8 cellular contexts compared by ENCODE assay signal in the genomic region with DNA sequence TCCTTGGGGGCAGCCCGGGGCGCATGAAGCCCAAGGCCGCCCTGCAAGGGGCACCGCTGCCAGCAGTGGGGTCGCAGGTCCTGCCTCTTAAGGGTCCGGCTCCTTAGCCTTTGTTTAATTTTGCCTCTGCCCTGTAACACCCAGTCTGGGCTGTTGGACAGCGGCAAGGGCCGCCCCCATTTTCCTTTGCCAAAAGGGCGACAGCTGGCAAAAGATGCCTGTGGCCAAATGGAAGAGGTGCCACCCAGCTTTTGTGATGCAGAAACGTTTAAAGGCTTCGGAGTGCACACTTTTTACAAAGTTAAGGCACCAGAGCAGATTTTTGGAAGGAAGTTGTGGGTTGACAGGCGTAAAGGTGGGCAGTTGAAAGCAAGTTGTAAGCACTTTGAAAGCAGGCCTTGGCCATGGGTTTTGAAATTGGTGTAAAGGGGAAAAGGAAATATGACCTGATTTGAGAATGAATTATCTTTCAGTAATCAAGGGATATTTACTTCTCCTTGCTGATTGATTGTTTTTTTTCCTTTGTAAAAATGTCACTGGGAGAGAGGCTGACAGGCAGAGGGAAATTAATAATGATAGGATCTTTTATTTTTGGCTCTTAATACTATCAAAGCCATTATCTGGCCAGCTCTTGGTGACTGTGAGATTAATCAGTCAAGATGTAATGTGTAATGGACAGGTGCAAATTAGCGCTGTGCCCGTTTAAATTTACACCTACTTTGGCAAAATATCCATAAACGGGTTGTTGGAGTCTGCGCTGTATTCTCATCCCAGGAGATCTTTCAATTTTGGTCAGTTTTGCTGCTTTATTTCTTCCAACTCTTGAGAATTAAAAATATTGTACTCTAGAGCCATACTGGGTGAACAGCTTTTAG. TPM values are rescaled to one million over a fixed set of nuclear protein-coding genes. Genes with fewer than 3 reads are reported as not detected.
DNase-seq lines count a peak whose midpoint lies in the region; ATAC-seq and TF ChIP-seq lines count a peak whose summit lies in the region.

No MANE protein-coding gene starts in this region.

- H3K4me1 Mint-ChIP-seq in CD4-positive, CD25-positive, alpha-beta regulatory T cell: peaks cover 38 to 55% (median 43%) of the 10 kb centered on the region in 4 donors
- H3K4me1 Mint-ChIP-seq in activated naive CD4-positive, alpha-beta T cell treated with anti-CD3 and anti-CD28 coated beads, Interleukin-2, amount 10 ng/mL, durations not matched to agents 7 days and 5 days: peaks cover 46% of the 10 kb centered on the region
- H3K4me1 Mint-ChIP-seq in osteocyte (ENCODE audit: unreplicated experiment): peaks cover 29% of the 10 kb centered on the region

- H3K27ac ChIP-seq in CD4-positive, CD25-positive, alpha-beta regulatory T cell (ENCODE audit: insufficient read depth, low read length, poor library complexity, severe bottlenecking): peak overlapping the region; percentile 76
- H3K27ac ChIP-seq in cardiac muscle cell (peak overlapping the region; percentile 98), uterus (peak overlapping the region; percentile 92 to 96)

- DNase-seq in CD4-positive, CD25-positive, alpha-beta regulatory T cell: peak in 2 of 3 donors; percentile 45 to 70
- peak; percentile 49 for DNase-seq in HT1080 (ENCODE audit: low read depth)
- DNase-seq in OCI-M1 (lab: John Stamatoyannopoulos, UW): peak; percentile 79
- peak; percentile 46 for DNase-seq in activated naive CD4-positive, alpha-beta T cell treated with anti-CD3 and anti-CD28 coated beads, Interleukin-2, amount 10 ng/mL, durations not matched to agents 7 days and 5 days
- DNase-seq in cardiac muscle cell (ENCODE audit: low read depth in 1 of 2, low spot score in 1 of 2): peak; percentile 28 to 65
- DNase-seq in osteocyte (ENCODE audit: extremely low spot score, unreplicated experiment): no peak
- DNase-seq in uterus: peak; percentile 27 to 38

- intact Hi-C loops in uterus (cut with DNase I; ENCODE audit: low total_unique reads): no loop called here

- no peaks in the 10 kb centered on the region for H3K36me3 Mint-ChIP-seq in CD4-positive, CD25-positive, alpha-beta regulatory T cell
- H3K36me3 Mint-ChIP-seq in activated naive CD4-positive, alpha-beta T cell treated with anti-CD3 and anti-CD28 coated beads, Interleukin-2, amount 10 ng/mL, durations not matched to agents 7 days and 5 days: peaks cover 10% of the 10 kb centered on the region
- H3K36me3 Mint-ChIP-seq in osteocyte (ENCODE audit: unreplicated experiment): no peaks in the 10 kb centered on the region

- TF ChIP-seq POLR2A in uterus (IDR thresholded peaks at IDR 0.05): no peak

- H3K4me1 ChIP-seq in CD4-positive, CD25-positive, alpha-beta regulatory T cell (ENCODE audit: control insufficient read depth, insufficient read depth, low read length, poor library complexity, severe bottlenecking): peaks cover 32% of the 10 kb centered on the region
- peaks cover 42% of the 10 kb centered on the region for H3K4me1 ChIP-seq in cardiac muscle cell (ENCODE audit: low read depth)
- no peaks in the 10 kb centered on the region for H3K4me1 ChIP-seq in uterus

- peak overlapping the region; percentile 72 to 94 (median 75) for H3K27ac Mint-ChIP-seq in CD4-positive, CD25-positive, alpha-beta regulatory T cell
- H3K27ac Mint-ChIP-seq in activated naive CD4-positive, alpha-beta T cell treated with anti-CD3 and anti-CD28 coated beads, Interleukin-2, amount 10 ng/mL, durations not matched to agents 7 days and 5 days: peak overlapping the region; percentile 78
- peak overlapping the region; percentile 72 for H3K27ac Mint-ChIP-seq in osteocyte (ENCODE audit: unreplicated experiment)

- peak overlapping the region in 3 of 4 donors; percentile 80 to 93 (median 87) for H3K4me3 Mint-ChIP-seq in CD4-positive, CD25-positive, alpha-beta regulatory T cell
- H3K4me3 Mint-ChIP-seq in activated naive CD4-positive, alpha-beta T cell treated with anti-CD3 and anti-CD28 coated beads, Interleukin-2, amount 10 ng/mL, durations not matched to agents 7 days and 5 days: peak overlapping the region; percentile 80
- H3K4me3 Mint-ChIP-seq in osteocyte (ENCODE audit: unreplicated experiment): peak overlapping the region; percentile 74

- ATAC-seq in CD4-positive, CD25-positive, alpha-beta regulatory T cell (ENCODE audit: low read depth in 2 of 2): peak; percentile 7 to 12
- ATAC-seq in GM19467 (IDR thresholded peaks at IDR 0.05; ENCODE audit: unreplicated experiment): peak; percentile 11

- CTCF ChIA-PET in activated naive CD4-positive, alpha-beta T cell treated with anti-CD3 and anti-CD28 coated beads, Interleukin-2, amount 10 ng/mL, durations not matched to agents 7 days and 5 days (lab: Charles Lee): interaction anchor here (1.1 kb wide), 1 partner anchor 11 kb away, joined by 3 read pairs; no protein-coding TSS in a partner anchor

- no peaks in the 10 kb centered on the region for H3K9me3 ChIP-seq in CD4-positive, CD25-positive, alpha-beta regulatory T cell (ENCODE audit: control insufficient read depth in 2 of 2, low read length in 2 of 2)
- H3K9me3 ChIP-seq in cardiac muscle cell (ENCODE audit: low read depth) (no peaks in the 10 kb centered on the region), uterus (no peaks in the 10 kb centered on the region)

- H3K27me3 Mint-ChIP-seq in CD4-positive, CD25-positive, alpha-beta regulatory T cell: no peaks in the 10 kb centered on the region
- H3K27me3 Mint-ChIP-seq in activated naive CD4-positive, alpha-beta T cell treated with anti-CD3 and anti-CD28 coated beads, Interleukin-2, amount 10 ng/mL, durations not matched to agents 7 days and 5 days: no peaks in the 10 kb centered on the region
- H3K27me3 Mint-ChIP-seq in osteocyte (ENCODE audit: unreplicated experiment): no peaks in the 10 kb centered on the region

- H3K36me3 ChIP-seq in CD4-positive, CD25-positive, alpha-beta regulatory T cell (ENCODE audit: control insufficient read depth, insufficient read depth, low read length): no peaks in the 10 kb centered on the region
- H3K36me3 ChIP-seq in cardiac muscle cell (no peaks in the 10 kb centered on the region), uterus (no peaks in the 10 kb centered on the region)

- no peak for TF ChIP-seq CTCF in cardiac muscle cell (IDR thresholded peaks at IDR 0.05; ENCODE audit: low read depth, low read length)
- TF ChIP-seq CTCF in osteocyte (IDR thresholded peaks at IDR 0.05): no peak
- TF ChIP-seq CTCF in uterus (IDR thresholded peaks at IDR 0.05): no peak

- H3K4me3 ChIP-seq in CD4-positive, CD25-positive, alpha-beta regulatory T cell (ENCODE audit: low read depth, low read length): peak overlapping the region; percentile 80
- H3K4me3 ChIP-seq in cardiac muscle cell: peak overlapping the region; percentile 56
- peak overlapping the region; percentile 58 to 81 for H3K4me3 ChIP-seq in uterus

- no peaks in the 10 kb centered on the region for H3K9me3 Mint-ChIP-seq in CD4-positive, CD25-positive, alpha-beta regulatory T cell
- no peaks in the 10 kb centered on the region for H3K9me3 Mint-ChIP-seq in activated naive CD4-positive, alpha-beta T cell treated with anti-CD3 and anti-CD28 coated beads, Interleukin-2, amount 10 ng/mL, durations not matched to agents 7 days and 5 days
- no peaks in the 10 kb centered on the region for H3K9me3 Mint-ChIP-seq in osteocyte (ENCODE audit: unreplicated experiment)

- H3K27me3 ChIP-seq in CD4-positive, CD25-positive, alpha-beta regulatory T cell (ENCODE audit: control insufficient read depth, insufficient read depth, low read length): no peaks in the 10 kb centered on the region
- no peaks in the 10 kb centered on the region for H3K27me3 ChIP-seq in cardiac muscle cell
- no peaks in the 10 kb centered on the region for H3K27me3 ChIP-seq in uterus

RNA-seq across cellular contexts. Expression of a gene that starts 1.2 kb away (rescaled TPM):
- 21.8 TPM for total RNA-seq in CD4-positive, CD25-positive, alpha-beta regulatory T cell
- polyA plus RNA-seq in CD4-positive, CD25-positive, alpha-beta regulatory T cell: 10 to 100 TPM in 1 of 4 donors, 1 to 10 TPM in 3; 7.8 to 10.9 (median 8.6) TPM
- 7.7 and 11.2 TPM in 2 replicates for total RNA-seq in HT1080 (2014; rRNA removed; shearing (Covaris generic))
- polyA plus RNA-seq in HT1080 (2015; cell fraction: cytosol; rRNA removed): 6.3 and 8.4 TPM in 2 replicates
- polyA plus RNA-seq in HT1080 (2015; cell fraction: nucleus; rRNA removed): 13.4 and 15.9 TPM in 2 replicates
- 24.5 and 38.9 TPM in 2 replicates for total RNA-seq in cardiac muscle cell
- 36.3 and 62.0 TPM in 2 replicates for polyA plus RNA-seq in cardiac muscle cell
- 15.9 and 19.4 TPM in 2 replicates for total RNA-seq in osteocyte
- 10 to 100 TPM in 3 of 4 donors, 1 to 10 TPM in 1; 8.5 to 72.6 (median 25.0) TPM for total RNA-seq in uterus
